ENCODE assay signal across 29 cellular contexts in genomic region chr11:97367406-97368083, GRCh38.
"Had no signal": no experiment of that assay in that cellular context is flagged by ENCODE, and none has a peak within 500 bp of the region (broad histone marks: within the 10 kb centered on the region; RNA-seq: fewer than 3 reads in every experiment).

No MANE protein-coding gene starts in this region.

- H3K27me3 ChIP-seq: heart left ventricle, left lung, neural progenitor cell, neutrophil, right atrium auricular region, right lobe of liver, stomach, tibial artery, vagina had no signal

- H3K9ac ChIP-seq: neural progenitor cell, parathyroid adenoma had no signal

- DNase-seq: heart left ventricle; islet precursor cell; kidney glomerular epithelial cell; left colon; lower lobe of right lung; mammary epithelial cell; mesenchymal stem cell; naive B cell; natural killer cell; nephron progenitor cell; occipital lobe; psoas muscle; stimulated activated CD4-positive, alpha-beta T cell treated with anti-CD3 and anti-CD28 coated beads, Interleukin-12 subunit alpha, Interleukin-12 subunit beta, amount 100 ng/mL, for 4 hours; stimulated activated CD4-positive, alpha-beta T cell treated with anti-CD3 and anti-CD28 coated beads, Interleukin-15, amount 100 ng/mL, for 24 hours; stimulated activated CD4-positive, alpha-beta T cell treated with anti-CD3 and anti-CD28 coated beads, Interleukin-2, amount 100 ng/mL, for 24 hours; stimulated activated CD4-positive, alpha-beta T cell treated with anti-CD3 and anti-CD28 coated beads, Interleukin-4, amount 100 ng/mL, for 1 hour; stimulated activated naive B cell treated with anti-CD40 and anti-IgM and Interleukin-4, amounts not matched to agents 10 μg/mL and 1 μg/mL and 100 μg/mL, for 72 hours; stimulated activated naive CD8-positive, alpha-beta T cell treated with anti-CD3 and anti-CD28 coated beads, Interleukin-15, Interleukin-2, amounts not matched to agents 100 U/mL and 50 U/mL, for 24 hours; stomach; tibial artery had no signal

- H3K36me3 ChIP-seq: heart left ventricle, left lung, lower lobe of right lung, neural progenitor cell, neutrophil, right atrium auricular region, right lobe of liver, stomach, thoracic aorta, tibial artery, vagina had no signal

- ATAC-seq: heart left ventricle; left colon; left lung; natural killer cell; psoas muscle; stimulated activated naive B cell treated with anti-CD40 and anti-IgM and Interleukin-4, amounts not matched to agents 10 μg/mL and 1 μg/mL and 100 μg/mL, for 72 hours; stimulated activated naive CD8-positive, alpha-beta T cell treated with anti-CD3 and anti-CD28 coated beads, Interleukin-15, Interleukin-2, amounts not matched to agents 100 U/mL and 50 U/mL, for 24 hours had no signal

- H3K4me1 ChIP-seq: left lung, lower lobe of right lung, neural progenitor cell, parathyroid adenoma, psoas muscle, right atrium auricular region, right lobe of liver, stomach, vagina had no signal

- H3K4me3 ChIP-seq: heart left ventricle, left lung, lower lobe of right lung, neural progenitor cell, psoas muscle, right atrium auricular region, right lobe of liver, smooth muscle cell, stomach, thoracic aorta, tibial artery, vagina had no signal

- H3K9me3 ChIP-seq: neutrophil, psoas muscle, right lobe of liver, vagina had no signal

- H3K27ac ChIP-seq: heart left ventricle, left lung, lower lobe of right lung, neural progenitor cell, neutrophil, parathyroid adenoma, psoas muscle, right atrium auricular region, right lobe of liver, stomach, thoracic aorta, tibial artery, vagina had no signal
